32 cellular contexts compared by ENCODE assay signal in genomic region chr11:8596504-8597046, GRCh38.
"Had no signal": no experiment of that assay in that cellular context is flagged by ENCODE, and none has a peak within 500 bp of the region (broad histone marks: within the 10 kb centered on the region; RNA-seq: fewer than 3 reads in every experiment).

No MANE protein-coding gene starts in this region.

- H3K36me3 Mint-ChIP-seq: mesothelial cell of epicardium; naive B cell; neural progenitor cell; stimulated activated naive B cell treated with anti-CD40 and anti-IgM and Interleukin-4, amounts not matched to agents 10 μg/mL and 1 μg/mL and 100 μg/mL, for 72 hours; WTC11 had no signal

- H3K9me3 Mint-ChIP-seq: activated CD8-positive, alpha-beta T cell treated with anti-CD3 and anti-CD28 coated beads for 36 hours; activated T-helper 2 cell treated with anti-CD3 and anti-CD28 coated beads, Interferon-gamma antibody, Interleukin-2, Interleukin-4, amounts not matched to agents 10 μg/mL and 5 μg/mL and 100 μg/mL, durations not matched to agents 14 hours and 24 hours and 36 hours; mesothelial cell of epicardium; naive B cell; neural progenitor cell; stimulated activated naive B cell treated with anti-CD40 and anti-IgM and Interleukin-4, amounts not matched to agents 10 μg/mL and 1 μg/mL and 100 μg/mL, for 72 hours; WTC11 had no signal

- H3K27ac ChIP-seq: body of pancreas, gastroesophageal sphincter, hepatocyte, neural progenitor cell, parathyroid adenoma, psoas muscle, stomach, thyroid gland had no signal

- H3K4me3 Mint-ChIP-seq: activated CD8-positive, alpha-beta T cell treated with anti-CD3 and anti-CD28 coated beads for 36 hours; activated naive CD8-positive, alpha-beta T cell; mesothelial cell of epicardium; neural progenitor cell; stimulated activated naive B cell treated with anti-CD40 and anti-IgM and Interleukin-4, amounts not matched to agents 10 μg/mL and 1 μg/mL and 100 μg/mL, for 72 hours; T-helper 17 cell; WTC11 had no signal

- H3K9me3 ChIP-seq: body of pancreas, gastroesophageal sphincter, psoas muscle, stomach, thyroid gland had no signal

- H3K4me1 ChIP-seq: parathyroid adenoma had no signal

- H3K36me3 ChIP-seq: gastroesophageal sphincter, neural progenitor cell, stomach, thyroid gland had no signal

- H3K27me3 ChIP-seq: body of pancreas, hepatocyte, neural progenitor cell, thyroid gland had no signal

- H3K4me2 ChIP-seq: hepatocyte, neural progenitor cell had no signal

- FAIRE-seq: colon, keratinocyte, urothelium cell line had no signal

- H3K4me3 ChIP-seq: body of pancreas, gastroesophageal sphincter, hepatocyte, neural progenitor cell, psoas muscle, stomach, thyroid gland had no signal

- DNase-seq: activated CD4-positive, alpha-beta T cell treated with anti-CD3 and anti-CD28 coated beads, Interleukin-2, amount 50 U/mL, for 1 hour; activated CD8-positive, alpha-beta T cell treated with anti-CD3 and anti-CD28 coated beads for 36 hours; activated T-cell treated with anti-CD3 and anti-CD28 coated beads, Interleukin-2, amount 50 U/mL, for 48 hours; aorta; body of pancreas; dermis blood vessel endothelial cell; effector CD8-positive, alpha-beta T cell; erythroblast; left cardiac atrium; left ventricle myocardium superior; naive B cell; occipital lobe; psoas muscle; right cardiac atrium; stimulated activated CD4-positive, alpha-beta T cell treated with anti-CD3 and anti-CD28 coated beads, Interleukin-15, amount 100 ng/mL, for 24 hours; stimulated activated CD4-positive, alpha-beta T cell treated with anti-CD3 and anti-CD28 coated beads, Interleukin-2, amount 100 ng/mL, for 24 hours; stimulated activated naive B cell treated with anti-CD40 and anti-IgM and Interleukin-4, amounts not matched to agents 10 μg/mL and 1 μg/mL and 100 μg/mL, for 72 hours; stomach; T-helper 17 cell; T1000; thyroid gland had no signal

- ATAC-seq: activated CD8-positive, alpha-beta T cell treated with anti-CD3 and anti-CD28 coated beads for 36 hours; body of pancreas; gastroesophageal sphincter; psoas muscle; stimulated activated naive B cell treated with anti-CD40 and anti-IgM and Interleukin-4, amounts not matched to agents 10 μg/mL and 1 μg/mL and 100 μg/mL, for 72 hours; T-helper 17 cell; WTC11 had no signal

- H3K27ac Mint-ChIP-seq: activated CD8-positive, alpha-beta T cell treated with anti-CD3 and anti-CD28 coated beads for 36 hours; activated naive CD8-positive, alpha-beta T cell; activated T-helper 2 cell treated with anti-CD3 and anti-CD28 coated beads, Interferon-gamma antibody, Interleukin-2, Interleukin-4, amounts not matched to agents 10 μg/mL and 5 μg/mL and 100 μg/mL, durations not matched to agents 14 hours and 24 hours and 36 hours; mesothelial cell of epicardium; neural progenitor cell; stimulated activated naive B cell treated with anti-CD40 and anti-IgM and Interleukin-4, amounts not matched to agents 10 μg/mL and 1 μg/mL and 100 μg/mL, for 72 hours; T-helper 17 cell; WTC11 had no signal

- H3K9ac ChIP-seq: neural progenitor cell, parathyroid adenoma had no signal
